In the genomic region with DNA sequence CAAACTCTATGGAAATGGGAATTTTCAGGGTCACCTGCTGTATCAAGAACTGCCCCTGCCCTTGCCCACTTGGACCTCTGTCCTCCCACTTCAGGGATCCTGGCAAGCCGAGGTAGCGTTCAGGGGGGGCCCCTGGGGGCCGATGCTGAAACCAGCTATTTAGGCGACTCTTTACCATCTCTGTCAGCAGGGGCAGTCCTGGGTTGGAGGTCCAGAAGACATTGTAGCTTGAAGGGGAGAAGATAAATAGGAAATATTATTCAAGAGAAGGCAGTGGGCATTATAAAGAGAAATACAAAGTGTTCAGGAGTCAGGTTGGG, we compare ENCODE assay signal across 19 cellular contexts. TPM values are rescaled to one million over a fixed set of nuclear protein-coding genes. Genes with fewer than 3 reads are reported as not detected.
A peak's percentile ranks its signal among the peaks of the same experiment; 100 is the strongest.
DNase-seq lines count a peak whose midpoint lies in the region; ATAC-seq and TF ChIP-seq lines count a peak whose summit lies in the region.
"Had no signal": no experiment of that assay in that cellular context is flagged by ENCODE, and none has a peak within 500 bp of the region (broad histone marks: within the 10 kb centered on the region; RNA-seq: fewer than 3 reads in every experiment).

No MANE protein-coding gene starts in this region.

- intact Hi-C loops in activated CD8-positive, alpha-beta T cell treated with anti-CD3 and anti-CD28 coated beads for 36 hours (cut with micrococcal nuclease), result loop anchor here (2.0 kb wide), 1 partner anchor 14 kb away; no protein-coding TSS in a partner anchor

- TF ChIP-seq CTCF in activated CD8-positive, alpha-beta T cell treated with anti-CD3 and anti-CD28 coated beads for 36 hours (IDR thresholded peaks at IDR 0.05), result no peak
- TF ChIP-seq CTCF in progenitor cell of endocrine pancreas (IDR thresholded peaks at IDR 0.05; ENCODE audit: unreplicated experiment), result no peak
- TF ChIP-seq CTCF in suprapubic skin (IDR thresholded peaks at IDR 0.05), result no peak

- peaks cover 25% of the 10 kb centered on the region for H3K4me1 Mint-ChIP-seq in activated CD8-positive, alpha-beta T cell treated with anti-CD3 and anti-CD28 coated beads for 36 hours (ENCODE audit: low read depth)
- H3K4me1 Mint-ChIP-seq in activated CD8-positive, alpha-beta T cell treated with anti-CD3 and anti-CD28 coated beads, Interleukin-2, amount 10 ng/mL, durations not matched to agents 7 days and 5 days (ENCODE audit: low read depth), result peaks cover 43% of the 10 kb centered on the region
- H3K4me1 Mint-ChIP-seq in IgD-negative memory B cell (peaks cover 11 to 23% (median 20%) of the 10 kb centered on the region in 3 donors), progenitor cell of endocrine pancreas (ENCODE audit: low read depth) (peaks cover 19% of the 10 kb centered on the region)
- H3K4me1 Mint-ChIP-seq in effector memory CD8-positive, alpha-beta T cell (ENCODE audit: low read depth in 2 of 2), result peaks cover 18 to 36% of the 10 kb centered on the region in 2 donors

- peak overlapping the region; percentile 63 for H3K4me3 Mint-ChIP-seq in activated CD8-positive, alpha-beta T cell treated with anti-CD3 and anti-CD28 coated beads for 36 hours
- H3K4me3 Mint-ChIP-seq in activated CD8-positive, alpha-beta T cell treated with anti-CD3 and anti-CD28 coated beads, Interleukin-2, amount 10 ng/mL, durations not matched to agents 7 days and 5 days, result no peak overlapping the region
- H3K4me3 Mint-ChIP-seq in IgD-negative memory B cell, result peak overlapping the region in 3 of 4 donors; percentile 34 to 90 (median 39)
- H3K4me3 Mint-ChIP-seq in effector memory CD8-positive, alpha-beta T cell, result peak overlapping the region in 1 of 2 donors; percentile 97
- H3K4me3 Mint-ChIP-seq in progenitor cell of endocrine pancreas (ENCODE audit: low read depth), result peak overlapping the region; percentile 37

- 87% methylated on average over 4 of the region's 4 CpGs for WGBS in suprapubic skin

- no peak overlapping the region for H3K4me3 ChIP-seq in suprapubic skin
- H3K4me3 ChIP-seq: ascending aorta, lung, MG63, PC-9, SK-N-MC, tibial artery had no signal

- TF ChIP-seq EP300 in suprapubic skin (IDR thresholded peaks at IDR 0.05), result no peak

- POLR2A ChIA-PET in activated CD8-positive, alpha-beta T cell treated with anti-CD3 and anti-CD28 coated beads for 36 hours (lab: Charles Lee), result interaction anchor here (1.1 kb wide), 1 partner anchor 10 kb away, joined by 3 read pairs; a partner anchor contains a TSS
- POLR2A ChIA-PET in activated CD8-positive, alpha-beta T cell treated with anti-CD3 and anti-CD28 coated beads, Interleukin-2, amount 10 ng/mL, durations not matched to agents 7 days and 5 days (lab: Charles Lee), result interaction anchor here (1.0 to 2.6 kb wide), 2 partner anchors 9 to 10 kb away, joined by 3 to 12 read pairs; a partner anchor contains a TSS

- DNase-seq in activated CD8-positive, alpha-beta T cell treated with anti-CD3 and anti-CD28 coated beads for 36 hours, result no peak
- DNase-seq in activated CD8-positive, alpha-beta T cell treated with anti-CD3 and anti-CD28 coated beads, Interleukin-2, amount 10 ng/mL, durations not matched to agents 7 days and 5 days, result no peak
- DNase-seq in effector memory CD8-positive, alpha-beta T cell, result no peak
- DNase-seq in progenitor cell of endocrine pancreas (ENCODE audit: low spot score, unreplicated experiment), result no peak
- no peak for DNase-seq in suprapubic skin (ENCODE audit: low spot score in 2 of 2)
- no peak for DNase-seq in NCI-H1417 treated with DMSO at 0.1 percent for 48 hours (lab: John Stamatoyannopoulos, UW)
- DNase-seq: activated CD4-positive, alpha-beta T cell treated with anti-CD3 and anti-CD28 coated beads, Interleukin-2, amount 50 U/mL, for 4 hours; activated gamma-delta T cell; hippocampal formation; MG63; NCI-H1694 treated with DMSO at 0.1 percent for 48 hours; NCI-H226; PC-9; tibial artery had no signal

- H3K36me3 ChIP-seq in suprapubic skin, result peaks cover 22% of the 10 kb centered on the region

- H3K4me1 ChIP-seq in suprapubic skin, result peaks cover 30% of the 10 kb centered on the region

- no peaks in the 10 kb centered on the region for H3K9me3 ChIP-seq in suprapubic skin
- H3K9me3 ChIP-seq: ascending aorta, MG63, tibial artery had no signal

- CTCF ChIA-PET in activated CD8-positive, alpha-beta T cell treated with anti-CD3 and anti-CD28 coated beads for 36 hours (lab: Charles Lee), result interaction anchor here (1.3 to 2.5 kb wide), 2 partner anchors 9 to 13 kb away, joined by 3 to 8 read pairs; a partner anchor contains a TSS
- CTCF ChIA-PET in activated CD8-positive, alpha-beta T cell treated with anti-CD3 and anti-CD28 coated beads, Interleukin-2, amount 10 ng/mL, durations not matched to agents 7 days and 5 days (lab: Charles Lee), result no interaction called here

- no peak overlapping the region for H3K27ac ChIP-seq in suprapubic skin
- H3K27ac ChIP-seq: ascending aorta, PC-9, SK-N-MC, tibial artery had no signal

- no peaks in the 10 kb centered on the region for H3K27me3 ChIP-seq in suprapubic skin
- H3K27me3 ChIP-seq: ascending aorta, MG63, tibial artery had no signal

- H3K27ac Mint-ChIP-seq in activated CD8-positive, alpha-beta T cell treated with anti-CD3 and anti-CD28 coated beads for 36 hours, result no peak overlapping the region
- no peak overlapping the region for H3K27ac Mint-ChIP-seq in activated CD8-positive, alpha-beta T cell treated with anti-CD3 and anti-CD28 coated beads, Interleukin-2, amount 10 ng/mL, durations not matched to agents 7 days and 5 days
- H3K27ac Mint-ChIP-seq in IgD-negative memory B cell (peak overlapping the region in 1 of 3 donors; percentile 71), progenitor cell of endocrine pancreas (peak overlapping the region; percentile 69)
- H3K27ac Mint-ChIP-seq in effector memory CD8-positive, alpha-beta T cell, result peak overlapping the region; percentile 62 to 73

- peaks cover 11% of the 10 kb centered on the region for H3K36me3 Mint-ChIP-seq in activated CD8-positive, alpha-beta T cell treated with anti-CD3 and anti-CD28 coated beads for 36 hours (ENCODE audit: low read depth)
- H3K36me3 Mint-ChIP-seq in activated CD8-positive, alpha-beta T cell treated with anti-CD3 and anti-CD28 coated beads, Interleukin-2, amount 10 ng/mL, durations not matched to agents 7 days and 5 days (ENCODE audit: low read depth), result peaks cover 19% of the 10 kb centered on the region
- H3K36me3 Mint-ChIP-seq in IgD-negative memory B cell (no peaks in the 10 kb centered on the region), progenitor cell of endocrine pancreas (ENCODE audit: insufficient read depth) (peaks cover 1% of the 10 kb centered on the region)
- peaks cover 54% of the 10 kb centered on the region for H3K36me3 Mint-ChIP-seq in effector memory CD8-positive, alpha-beta T cell (ENCODE audit: insufficient read depth)

- TF ChIP-seq POLR2A in suprapubic skin (IDR thresholded peaks at IDR 0.05), result no peak

- no peaks in the 10 kb centered on the region for H3K9me3 Mint-ChIP-seq in activated CD8-positive, alpha-beta T cell treated with anti-CD3 and anti-CD28 coated beads for 36 hours
- H3K9me3 Mint-ChIP-seq in activated CD8-positive, alpha-beta T cell treated with anti-CD3 and anti-CD28 coated beads, Interleukin-2, amount 10 ng/mL, durations not matched to agents 7 days and 5 days (ENCODE audit: insufficient read depth), result no peaks in the 10 kb centered on the region
- H3K9me3 Mint-ChIP-seq in IgD-negative memory B cell, result no peaks in the 10 kb centered on the region
- no peaks in the 10 kb centered on the region for H3K9me3 Mint-ChIP-seq in effector memory CD8-positive, alpha-beta T cell
- no peaks in the 10 kb centered on the region for H3K9me3 Mint-ChIP-seq in progenitor cell of endocrine pancreas (ENCODE audit: low read depth)

- no peak for ATAC-seq in activated CD8-positive, alpha-beta T cell treated with anti-CD3 and anti-CD28 coated beads for 36 hours
- ATAC-seq in activated CD8-positive, alpha-beta T cell treated with anti-CD3 and anti-CD28 coated beads, Interleukin-2, amount 10 ng/mL, durations not matched to agents 7 days and 5 days, result no peak
- no peak for ATAC-seq in effector memory CD8-positive, alpha-beta T cell (replicated peaks)
- ATAC-seq in HG03571 (IDR thresholded peaks at IDR 0.05; ENCODE audit: unreplicated experiment), result no peak

- H3K27me3 Mint-ChIP-seq in activated CD8-positive, alpha-beta T cell treated with anti-CD3 and anti-CD28 coated beads for 36 hours, result no peaks in the 10 kb centered on the region
- no peaks in the 10 kb centered on the region for H3K27me3 Mint-ChIP-seq in activated CD8-positive, alpha-beta T cell treated with anti-CD3 and anti-CD28 coated beads, Interleukin-2, amount 10 ng/mL, durations not matched to agents 7 days and 5 days (ENCODE audit: low read depth)
- H3K27me3 Mint-ChIP-seq in IgD-negative memory B cell, result no peaks in the 10 kb centered on the region
- H3K27me3 Mint-ChIP-seq in effector memory CD8-positive, alpha-beta T cell, result no peaks in the 10 kb centered on the region
- no peaks in the 10 kb centered on the region for H3K27me3 Mint-ChIP-seq in progenitor cell of endocrine pancreas

RNA-seq across cellular contexts. Expression of a gene that starts 2.4 kb away (rescaled TPM):
- 10 to 100 TPM; 50.8 to 53.1 TPM for total RNA-seq in activated CD8-positive, alpha-beta T cell treated with anti-CD3 and anti-CD28 coated beads for 36 hours
- 10 to 100 TPM; 52.4 to 56.3 TPM for total RNA-seq in activated CD8-positive, alpha-beta T cell treated with anti-CD3 and anti-CD28 coated beads, Interleukin-2, amount 10 ng/mL, durations not matched to agents 7 days and 5 days
- 37.7 TPM for polyA plus RNA-seq in IgD-negative memory B cell
- total RNA-seq in progenitor cell of endocrine pancreas (67.9 and 71.5 TPM in 2 replicates), suprapubic skin (10 to 100 TPM; 44.1 to 81.3 (median 50.1) TPM)

RNA-seq across cellular contexts. Expression of a gene that starts 4.5 kb away (rescaled TPM):
- 10 to 100 TPM; 20.3 to 23.0 TPM for total RNA-seq in activated CD8-positive, alpha-beta T cell treated with anti-CD3 and anti-CD28 coated beads for 36 hours
- 10 to 100 TPM; 34.0 to 34.3 TPM for total RNA-seq in activated CD8-positive, alpha-beta T cell treated with anti-CD3 and anti-CD28 coated beads, Interleukin-2, amount 10 ng/mL, durations not matched to agents 7 days and 5 days
- polyA plus RNA-seq in IgD-negative memory B cell, result 39.5 TPM
- total RNA-seq in progenitor cell of endocrine pancreas (127 and 140 TPM in 2 replicates), suprapubic skin (100 to 1,000 TPM in 1 of 4 donors, 10 to 100 TPM in 3; 40.7 to 121 (median 47.0) TPM)

RNA-seq across cellular contexts. Expression of a gene that starts 7.9 kb away (rescaled TPM):
- total RNA-seq in activated CD8-positive, alpha-beta T cell treated with anti-CD3 and anti-CD28 coated beads for 36 hours, result 10 to 100 TPM; 23.9 to 24.2 TPM
- total RNA-seq in activated CD8-positive, alpha-beta T cell treated with anti-CD3 and anti-CD28 coated beads, Interleukin-2, amount 10 ng/mL, durations not matched to agents 7 days and 5 days, result 10 to 100 TPM; 25.7 to 29.1 TPM
- 11.4 TPM for polyA plus RNA-seq in IgD-negative memory B cell
- total RNA-seq in progenitor cell of endocrine pancreas (46.8 and 51.0 TPM in 2 replicates), suprapubic skin (10 to 100 TPM; 15.9 to 75.9 (median 36.0) TPM)

RNA-seq across cellular contexts. Expression of a gene that starts 9.7 kb away (rescaled TPM):
- total RNA-seq in activated CD8-positive, alpha-beta T cell treated with anti-CD3 and anti-CD28 coated beads for 36 hours, result 100 to 1,000 TPM; 111 to 113 TPM
- total RNA-seq in activated CD8-positive, alpha-beta T cell treated with anti-CD3 and anti-CD28 coated beads, Interleukin-2, amount 10 ng/mL, durations not matched to agents 7 days and 5 days, result 10 to 100 TPM; 95.7 to 96.2 TPM
- 144 TPM for polyA plus RNA-seq in IgD-negative memory B cell
- total RNA-seq in progenitor cell of endocrine pancreas, result 61.3 and 64.1 TPM in 2 replicates
- total RNA-seq in suprapubic skin, result 10 to 100 TPM; 13.1 to 36.0 (median 26.7) TPM

RNA-seq across cellular contexts. Expression of a gene that starts 20.1 kb away (rescaled TPM):
- total RNA-seq in activated CD8-positive, alpha-beta T cell treated with anti-CD3 and anti-CD28 coated beads for 36 hours, result 10 to 100 TPM in 1 of 2 experiments, 1 to 10 TPM in 1; 7.2 to 10.3 TPM
- total RNA-seq in activated CD8-positive, alpha-beta T cell treated with anti-CD3 and anti-CD28 coated beads, Interleukin-2, amount 10 ng/mL, durations not matched to agents 7 days and 5 days, result 10 to 100 TPM; 22.5 to 26.7 TPM
- 9.2 TPM for polyA plus RNA-seq in IgD-negative memory B cell
- 39.9 and 42.0 TPM in 2 replicates for total RNA-seq in progenitor cell of endocrine pancreas
- total RNA-seq in suprapubic skin, result 10 to 100 TPM; 10.4 to 31.1 (median 18.7) TPM

Comparison
In these comparisons a context has a peak if more than half of its experiments do, and no peak if none do; other contexts are left out.
1. H3K27ac Mint-ChIP-seq: peak in effector memory CD8-positive, alpha-beta T cell (2 of 2) and progenitor cell of endocrine pancreas (single experiment); none in activated CD8-positive, alpha-beta T cell treated with anti-CD3 and anti-CD28 coated beads for 36 hours (single experiment) and activated CD8-positive, alpha-beta T cell treated with anti-CD3 and anti-CD28 coated beads, Interleukin-2, amount 10 ng/mL, durations not matched to agents 7 days and 5 days (single experiment).